Comparison of ENCODE assay signal across 25 cellular contexts in genomic region chrX:112967341-112967740, GRCh38.
A peak's percentile ranks its signal among the peaks of the same experiment; 100 is the strongest.
DNase-seq lines count a peak whose midpoint lies in the region; ATAC-seq, FAIRE-seq and TF ChIP-seq lines count a peak whose summit lies in the region.
"Had no signal": no experiment of that assay in that cellular context is flagged by ENCODE, and none has a peak within 500 bp of the region (broad histone marks: within the 10 kb centered on the region; RNA-seq: fewer than 3 reads in every experiment).

No MANE protein-coding gene starts in this region.

- ATAC-seq in lower lobe of right lung: no peak
- no peak for ATAC-seq in activated T-cell treated with anti-CD3 and anti-CD28 coated beads, Interleukin-2, amount 50 U/mL, for 4 hours
- ATAC-seq: A549 had no signal

- H3K4me3 Mint-ChIP-seq in activated T-cell treated with anti-CD3 and anti-CD28 coated beads, Interleukin-2, amount 50 U/mL, for 4 hours: no peak overlapping the region
- H3K4me3 Mint-ChIP-seq: activated CD4-positive, alpha-beta T cell treated with anti-CD3 and anti-CD28 coated beads, Interleukin-2, amount 10 ng/mL, durations not matched to agents 7 days and 5 days; activated naive CD4-positive, alpha-beta T cell treated with anti-CD3 and anti-CD28 coated beads, Interleukin-2, amount 50 U/mL, for 24 hours; neural crest cell had no signal

- H4K91ac ChIP-seq in trophoblast cell (ENCODE audit: low read depth, low read length): peak overlapping the region; percentile 91

- H2BK120ac ChIP-seq in trophoblast cell (ENCODE audit: insufficient read depth, low read length, poor library complexity): peak overlapping the region; percentile 87

- no peak for FAIRE-seq in bronchial epithelial cell (lab: Jason Lieb, UNC)
- FAIRE-seq: frontal cortex, GM12892, islet of Langerhans had no signal

- peak overlapping the region; percentile 49 for H2BK5ac ChIP-seq in trophoblast cell (ENCODE audit: low read depth, low read length, poor library complexity)

- no CpG with 5 or more reads among the region's 1 CpG for WGBS in trophoblast cell (ENCODE audit: extremely low coverage, insufficient coverage, insufficient read length)

- no peaks in the 10 kb centered on the region for H3K9me3 Mint-ChIP-seq in activated T-cell treated with anti-CD3 and anti-CD28 coated beads, Interleukin-2, amount 50 U/mL, for 4 hours
- H3K9me3 Mint-ChIP-seq: activated CD4-positive, alpha-beta T cell treated with anti-CD3 and anti-CD28 coated beads, Interleukin-2, amount 10 ng/mL, durations not matched to agents 7 days and 5 days; activated naive CD4-positive, alpha-beta T cell treated with anti-CD3 and anti-CD28 coated beads, Interleukin-2, amount 50 U/mL, for 24 hours; neural crest cell had no signal

- TF ChIP-seq RAD21 in Ishikawa (IDR thresholded peaks at IDR 0.05; ENCODE audit: low read depth): no peak

- H3K4ac ChIP-seq in trophoblast cell (ENCODE audit: low read depth, low read length): peak overlapping the region; percentile 33

- H3K4me1 ChIP-seq in trophoblast cell (ENCODE audit: control insufficient read depth in 1 of 2, insufficient read depth in 2 of 2, low read length in 2 of 2): peaks cover 5 to 9% of the 10 kb centered on the region in 2 experiments
- no peaks in the 10 kb centered on the region for H3K4me1 ChIP-seq in lower lobe of right lung
- H3K4me1 ChIP-seq: A549; BLaER1 treated with 17β-estradiol and CSF1 and Interleukin-3, amounts not matched to agents 10 nM and 100 nM; HAP-1; parathyroid adenoma; upper lobe of left lung had no signal

- no peaks in the 10 kb centered on the region for H3K36me3 ChIP-seq in bronchial epithelial cell (ENCODE audit: control insufficient read depth, insufficient read depth, low read length)
- no peaks in the 10 kb centered on the region for H3K36me3 ChIP-seq in trophoblast cell (ENCODE audit: control insufficient read depth in 1 of 2, insufficient read depth in 2 of 2, low read length in 2 of 2)
- H3K36me3 ChIP-seq in lower lobe of right lung: no peaks in the 10 kb centered on the region
- H3K36me3 ChIP-seq: BLaER1 treated with 17β-estradiol and CSF1 and Interleukin-3, amounts not matched to agents 10 nM and 100 nM; HAP-1; upper lobe of left lung had no signal

- H4K12ac ChIP-seq in trophoblast cell (ENCODE audit: low read depth, low read length): no peak overlapping the region

- H3K9me3 ChIP-seq in trophoblast cell (ENCODE audit: insufficient read depth, low read depth, low read length) (no peaks in the 10 kb centered on the region), lower lobe of right lung (no peaks in the 10 kb centered on the region)
- H3K9me3 ChIP-seq: A549; BLaER1 treated with 17β-estradiol and CSF1 and Interleukin-3, amounts not matched to agents 10 nM and 100 nM; HAP-1; upper lobe of left lung had no signal

- H3K27me3 ChIP-seq in bronchial epithelial cell (ENCODE audit: control insufficient read depth, insufficient read depth, low read length): no peaks in the 10 kb centered on the region
- no peaks in the 10 kb centered on the region for H3K27me3 ChIP-seq in trophoblast cell (ENCODE audit: insufficient read depth, low read length)
- H3K27me3 ChIP-seq in lower lobe of right lung (ENCODE audit: low read depth): no peaks in the 10 kb centered on the region
- H3K27me3 ChIP-seq: upper lobe of left lung had no signal

- H3K4me1 Mint-ChIP-seq in activated T-cell treated with anti-CD3 and anti-CD28 coated beads, Interleukin-2, amount 50 U/mL, for 4 hours (ENCODE audit: low read depth): no peaks in the 10 kb centered on the region
- H3K4me1 Mint-ChIP-seq: activated CD4-positive, alpha-beta T cell treated with anti-CD3 and anti-CD28 coated beads, Interleukin-2, amount 10 ng/mL, durations not matched to agents 7 days and 5 days; activated naive CD4-positive, alpha-beta T cell treated with anti-CD3 and anti-CD28 coated beads, Interleukin-2, amount 50 U/mL, for 24 hours; neural crest cell had no signal

- H2BK12ac ChIP-seq in trophoblast cell (ENCODE audit: low read length): peak overlapping the region; percentile 89

- no peak overlapping the region for H2AK5ac ChIP-seq in trophoblast cell (ENCODE audit: low read length)

- DNase-seq in AG20443 (ENCODE audit: low spot score) (peak; percentile 33), bronchial epithelial cell (ENCODE audit: low read depth) (peak; percentile 56), trophoblast cell (peak; percentile 44 to 86), hepatic stellate cell (ENCODE audit: low spot score) (no peak), lower lobe of right lung (no peak)
- DNase-seq in stimulated activated CD4-positive, alpha-beta T cell treated with anti-CD3 and anti-CD28 coated beads, Interleukin-4, amount 100 ng/mL, for 1 hour: no peak
- no peak for DNase-seq in activated T-cell treated with anti-CD3 and anti-CD28 coated beads, Interleukin-2, amount 50 U/mL, for 4 hours
- DNase-seq: activated CD4-positive, alpha-beta T cell treated with anti-CD3 and anti-CD28 coated beads, Interleukin-2, amount 10 ng/mL, durations not matched to agents 7 days and 5 days; anterior cingulate cortex; COR-L47; erythroblast; NCI-H1092 treated with DMSO at 0.1 percent for 48 hours; NCI-H2029; NCI-H2227 treated with DMSO at 0.1 percent for 48 hours; upper lobe of left lung had no signal

- H3K9ac ChIP-seq in trophoblast cell (ENCODE audit: low read length): no peak overlapping the region
- H3K9ac ChIP-seq: BLaER1 treated with 17β-estradiol and CSF1 and Interleukin-3, amounts not matched to agents 10 nM and 100 nM; parathyroid adenoma had no signal

- H3K4me2 ChIP-seq in trophoblast cell (ENCODE audit: low read length): no peak overlapping the region
- H3K4me2 ChIP-seq: A549; BLaER1 treated with 17β-estradiol and CSF1 and Interleukin-3, amounts not matched to agents 10 nM and 100 nM had no signal

- TF ChIP-seq EP300 in Ishikawa (IDR thresholded peaks at IDR 0.05; ENCODE audit: borderline replicate concordance): no peak

- H3K27ac ChIP-seq in trophoblast cell (ENCODE audit: low read depth, low read length) (peak overlapping the region; percentile 87), lower lobe of right lung (no peak overlapping the region)
- H3K27ac ChIP-seq: A549; BLaER1 treated with 17β-estradiol and CSF1 and Interleukin-3, amounts not matched to agents 10 nM and 100 nM; parathyroid adenoma; upper lobe of left lung had no signal

- peak overlapping the region; percentile 22 for H4K8ac ChIP-seq in trophoblast cell (ENCODE audit: low read depth, low read length)

- no peaks in the 10 kb centered on the region for H3K36me3 Mint-ChIP-seq in activated T-cell treated with anti-CD3 and anti-CD28 coated beads, Interleukin-2, amount 50 U/mL, for 4 hours (ENCODE audit: insufficient read depth)
- H3K36me3 Mint-ChIP-seq: activated naive CD4-positive, alpha-beta T cell treated with anti-CD3 and anti-CD28 coated beads, Interleukin-2, amount 50 U/mL, for 24 hours had no signal

- H3K79me1 ChIP-seq in trophoblast cell (ENCODE audit: low read length): peaks cover 6% of the 10 kb centered on the region

- H3K23ac ChIP-seq in trophoblast cell (ENCODE audit: low read length): no peak overlapping the region

- TF ChIP-seq CTCF in bronchial epithelial cell (IDR thresholded peaks at IDR 0.05; ENCODE audit: insufficient read depth, low read length, severe bottlenecking): no peak
- TF ChIP-seq CTCF in lower lobe of right lung (IDR thresholded peaks at IDR 0.05): no peak

- H2AFZ ChIP-seq in trophoblast cell (ENCODE audit: insufficient read depth, low read length, poor library complexity): no peak overlapping the region
- H2AFZ ChIP-seq: parathyroid adenoma had no signal

- no peaks in the 10 kb centered on the region for H3K79me2 ChIP-seq in trophoblast cell (ENCODE audit: control insufficient read depth, insufficient read depth, low read length, poor library complexity)
- H3K79me2 ChIP-seq: parathyroid adenoma had no signal

- H3K18ac ChIP-seq in trophoblast cell (ENCODE audit: low read length): peak overlapping the region; percentile 86

- H3K14ac ChIP-seq in trophoblast cell (ENCODE audit: low read length): peak overlapping the region; percentile 60

- intact Hi-C loops in lower lobe of right lung (cut with DNase I): no loop called here

- H3K27me3 Mint-ChIP-seq in activated T-cell treated with anti-CD3 and anti-CD28 coated beads, Interleukin-2, amount 50 U/mL, for 4 hours (ENCODE audit: low read depth): no peaks in the 10 kb centered on the region
- H3K27me3 Mint-ChIP-seq: activated CD4-positive, alpha-beta T cell treated with anti-CD3 and anti-CD28 coated beads, Interleukin-2, amount 10 ng/mL, durations not matched to agents 7 days and 5 days; activated naive CD4-positive, alpha-beta T cell treated with anti-CD3 and anti-CD28 coated beads, Interleukin-2, amount 50 U/mL, for 24 hours had no signal

- H3K4me3 ChIP-seq in bronchial epithelial cell (ENCODE audit: low read depth, low read length) (no peak overlapping the region), trophoblast cell (ENCODE audit: low read depth, low read length) (no peak overlapping the region), lower lobe of right lung (no peak overlapping the region)
- H3K4me3 ChIP-seq: A549; BLaER1 treated with 17β-estradiol and CSF1 and Interleukin-3, amounts not matched to agents 10 nM and 100 nM; HAP-1; upper lobe of left lung had no signal

TF ChIP-seq in Ishikawa, 13 proteins besides CTCF, POLR2A, EP300 and RAD21 (continues in another document):
- no peak for TF ChIP-seq REST (IDR thresholded peaks at IDR 0.05; ENCODE audit: low read depth)
- TF ChIP-seq NFIC (IDR thresholded peaks at IDR 0.05): no peak
- TF ChIP-seq TAF1 (IDR thresholded peaks at IDR 0.05; ENCODE audit: low read depth): no peak

Comparison
In these comparisons a context has a peak if more than half of its experiments do, and no peak if none do; other contexts are left out.
1. DNase-seq: peak in AG20443 (single experiment), bronchial epithelial cell (single experiment) and trophoblast cell (2 of 2); none in hepatic stellate cell (single experiment), stimulated activated CD4-positive, alpha-beta T cell treated with anti-CD3 and anti-CD28 coated beads, Interleukin-4, amount 100 ng/mL, for 1 hour (single experiment), lower lobe of right lung (single experiment) and activated T-cell treated with anti-CD3 and anti-CD28 coated beads, Interleukin-2, amount 50 U/mL, for 4 hours (single experiment).